Comparison of ENCODE assay signal across 1 cellular context in the genomic region with DNA sequence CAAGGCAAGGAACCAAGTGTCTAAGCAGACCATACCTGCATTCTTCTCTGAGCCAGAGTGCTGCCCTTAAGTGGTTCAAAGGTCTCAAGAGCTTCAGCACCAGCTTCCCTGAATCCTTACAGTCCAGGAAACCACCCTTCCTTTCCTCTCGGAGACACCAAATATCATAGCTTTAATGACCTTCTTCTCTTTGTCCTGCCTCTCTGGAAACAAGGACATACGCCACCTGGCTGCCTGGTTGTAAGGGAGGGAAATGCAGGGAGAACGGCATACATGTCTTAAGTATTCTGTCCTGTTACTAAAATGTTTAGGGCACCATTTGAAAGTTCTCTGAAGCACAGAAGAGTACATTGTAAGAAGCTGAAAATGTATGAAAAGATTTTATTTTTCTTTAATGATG.
TF ChIP-seq lines count a peak whose summit lies in the region.

No MANE protein-coding gene starts in this region.

TF ChIP-seq in H1, 55 proteins besides CTCF, POLR2A, EP300 and RAD21 (continued from another document):
- TF ChIP-seq TCF12 (IDR thresholded peaks at IDR 0.05; ENCODE audit: low read depth, low read length) (no peak), ZNF274 (IDR thresholded peaks at IDR 0.05; ENCODE audit: borderline replicate concordance, extremely low read depth, low read length) (no peak)
